Comparison of ENCODE assay signal across 17 cellular contexts in genomic region chr11:121544956-121545355, GRCh38.
DNase-seq lines count a peak whose midpoint lies in the region; ATAC-seq and TF ChIP-seq lines count a peak whose summit lies in the region.
"Had no signal": no experiment of that assay in that cellular context is flagged by ENCODE, and none has a peak within 500 bp of the region (broad histone marks: within the 10 kb centered on the region; RNA-seq: fewer than 3 reads in every experiment).

No MANE protein-coding gene starts in this region.

- H3K27me3 Mint-ChIP-seq in activated naive CD8-positive, alpha-beta T cell treated with anti-CD3 and anti-CD28 coated beads, Interleukin-2, amount 10 ng/mL, durations not matched to agents 7 days and 5 days: no peaks in the 10 kb centered on the region
- no peaks in the 10 kb centered on the region for H3K27me3 Mint-ChIP-seq in stimulated activated naive CD8-positive, alpha-beta T cell treated with anti-CD3 and anti-CD28 coated beads, Interleukin-15, Interleukin-2, amounts not matched to agents 100 ng/mL and 50 ng/mL, for 24 hours

- H3K4me3 ChIP-seq in NB4 (ENCODE audit: low read depth, low read length): no peak overlapping the region
- H3K4me3 ChIP-seq: mucosa of descending colon, stomach had no signal

- TF ChIP-seq POLR2A in NB4 (IDR thresholded peaks at IDR 0.05; ENCODE audit: extremely low read depth, insufficient read length): no peak

- peak overlapping the region; percentile 75 for H3K27ac Mint-ChIP-seq in activated naive CD8-positive, alpha-beta T cell treated with anti-CD3 and anti-CD28 coated beads, Interleukin-2, amount 10 ng/mL, durations not matched to agents 7 days and 5 days
- peak overlapping the region; percentile 78 for H3K27ac Mint-ChIP-seq in stimulated activated naive CD8-positive, alpha-beta T cell treated with anti-CD3 and anti-CD28 coated beads, Interleukin-15, Interleukin-2, amounts not matched to agents 100 ng/mL and 50 ng/mL, for 24 hours

- H3K9me3 Mint-ChIP-seq in activated naive CD8-positive, alpha-beta T cell treated with anti-CD3 and anti-CD28 coated beads, Interleukin-2, amount 10 ng/mL, durations not matched to agents 7 days and 5 days: no peaks in the 10 kb centered on the region
- H3K9me3 Mint-ChIP-seq in stimulated activated naive CD8-positive, alpha-beta T cell treated with anti-CD3 and anti-CD28 coated beads, Interleukin-15, Interleukin-2, amounts not matched to agents 100 ng/mL and 50 ng/mL, for 24 hours: no peaks in the 10 kb centered on the region

- TF ChIP-seq CTCF in NB4 (IDR thresholded peaks at IDR 0.05; ENCODE audit: low read depth, low read length): no peak

- peaks cover 36% of the 10 kb centered on the region for H3K4me1 Mint-ChIP-seq in activated naive CD8-positive, alpha-beta T cell treated with anti-CD3 and anti-CD28 coated beads, Interleukin-2, amount 10 ng/mL, durations not matched to agents 7 days and 5 days
- peaks cover 57% of the 10 kb centered on the region for H3K4me1 Mint-ChIP-seq in stimulated activated naive CD8-positive, alpha-beta T cell treated with anti-CD3 and anti-CD28 coated beads, Interleukin-15, Interleukin-2, amounts not matched to agents 100 ng/mL and 50 ng/mL, for 24 hours (ENCODE audit: low read depth)

- POLR2A ChIA-PET in activated naive CD8-positive, alpha-beta T cell treated with anti-CD3 and anti-CD28 coated beads, Interleukin-2, amount 10 ng/mL, durations not matched to agents 7 days and 5 days (lab: Charles Lee): interaction anchor here (1.1 kb wide), 1 partner anchor 62 kb away, joined by 5 read pairs; no protein-coding TSS in a partner anchor

- peak; percentile 27 for DNase-seq in activated gamma-delta T cell treated with Interleukin-2 at 50 U/mL for 16 hours
- no peak for DNase-seq in activated gamma-delta T cell (lab: John Stamatoyannopoulos, UW)
- peak; percentile 44 for DNase-seq in NB4 (ENCODE audit: low read depth)
- DNase-seq in activated naive CD8-positive, alpha-beta T cell treated with anti-CD3 and anti-CD28 coated beads, Interleukin-2, amount 10 ng/mL, durations not matched to agents 7 days and 5 days: peak; percentile 48
- DNase-seq in sciatic nerve (ENCODE audit: low spot score): no peak
- no peak for DNase-seq in foreskin melanocyte
- DNase-seq: activated CD4-positive, alpha-beta T cell treated with anti-CD3 and anti-CD28 coated beads, Interleukin-2, amount 50 U/mL, for 48 hours; COR-L47; EL; GOT3; mucosa of descending colon; NCI-H1092; NCI-H2029 treated with DMSO at 0.1 percent for 48 hours; stomach had no signal

- intact Hi-C loops in sciatic nerve (cut with DNase I): no loop called here

- peaks cover 45% of the 10 kb centered on the region for H3K36me3 Mint-ChIP-seq in activated naive CD8-positive, alpha-beta T cell treated with anti-CD3 and anti-CD28 coated beads, Interleukin-2, amount 10 ng/mL, durations not matched to agents 7 days and 5 days
- H3K36me3 Mint-ChIP-seq in stimulated activated naive CD8-positive, alpha-beta T cell treated with anti-CD3 and anti-CD28 coated beads, Interleukin-15, Interleukin-2, amounts not matched to agents 100 ng/mL and 50 ng/mL, for 24 hours (ENCODE audit: low read depth): peaks cover 61% of the 10 kb centered on the region

- peak; percentile 96 for ATAC-seq in activated naive CD8-positive, alpha-beta T cell treated with anti-CD3 and anti-CD28 coated beads, Interleukin-2, amount 10 ng/mL, durations not matched to agents 7 days and 5 days (ENCODE audit: low read depth)
- ATAC-seq in sciatic nerve (no peak), GM18909 (IDR thresholded peaks at IDR 0.05; ENCODE audit: poor library complexity, unreplicated experiment) (no peak)
- ATAC-seq: mucosa of descending colon, SK-N-SH treated with all-trans-retinoic acid at 6 μM for 48 hours had no signal

- peak overlapping the region; percentile 63 for H3K4me3 Mint-ChIP-seq in activated naive CD8-positive, alpha-beta T cell treated with anti-CD3 and anti-CD28 coated beads, Interleukin-2, amount 10 ng/mL, durations not matched to agents 7 days and 5 days
- peak overlapping the region; percentile 44 for H3K4me3 Mint-ChIP-seq in stimulated activated naive CD8-positive, alpha-beta T cell treated with anti-CD3 and anti-CD28 coated beads, Interleukin-15, Interleukin-2, amounts not matched to agents 100 ng/mL and 50 ng/mL, for 24 hours

Comparison
In these comparisons a context has a peak if more than half of its experiments do, and no peak if none do; other contexts are left out.
1. DNase-seq: peak in activated gamma-delta T cell treated with Interleukin-2 at 50 U/mL for 16 hours (single experiment), NB4 (single experiment) and activated naive CD8-positive, alpha-beta T cell treated with anti-CD3 and anti-CD28 coated beads, Interleukin-2, amount 10 ng/mL, durations not matched to agents 7 days and 5 days (single experiment); none in activated gamma-delta T cell (single experiment), sciatic nerve (single experiment) and foreskin melanocyte (single experiment).